In the genomic region with DNA sequence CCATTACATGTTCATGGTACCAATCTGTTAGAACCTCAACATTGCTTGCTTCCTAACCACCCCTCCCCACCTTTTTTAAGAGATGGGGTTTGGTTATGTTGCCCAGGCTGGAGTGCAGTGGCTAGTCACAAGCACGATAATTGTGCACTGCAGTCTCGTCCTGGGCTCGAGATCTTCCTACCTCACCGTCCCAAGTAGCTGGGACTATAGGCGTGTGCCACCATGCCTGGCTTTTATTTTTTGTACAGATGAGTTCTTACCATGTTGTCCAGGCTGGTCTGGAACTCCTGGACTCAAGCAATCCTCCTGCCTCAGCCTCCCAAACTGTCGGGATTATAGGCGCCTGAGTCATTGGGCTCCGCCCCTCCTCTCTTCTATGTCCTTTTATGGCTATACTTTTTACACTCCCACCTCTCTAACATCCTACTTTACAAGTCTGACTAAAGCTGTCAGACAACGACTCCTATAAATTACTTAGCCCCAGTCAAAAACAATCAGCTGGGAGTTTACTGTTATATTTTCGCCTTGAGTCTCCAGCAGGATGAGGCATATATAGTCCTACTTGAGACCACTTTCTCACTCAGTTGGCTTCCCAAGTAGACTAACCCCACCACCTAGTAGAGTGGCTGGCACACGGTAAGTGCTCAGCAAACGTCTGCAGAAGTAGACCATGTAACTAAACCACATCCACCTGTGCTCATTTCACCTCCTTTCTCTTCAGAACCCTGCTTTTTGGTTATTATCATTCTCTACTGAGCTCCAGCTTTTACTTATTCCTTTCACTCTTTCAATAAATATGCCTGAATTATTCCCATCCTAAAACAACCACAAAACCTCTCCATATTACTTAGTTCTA, we compare ENCODE assay signal across 1 cellular context.
TF ChIP-seq lines count a peak whose summit lies in the region.

No MANE protein-coding gene starts in this region.

TF ChIP-seq in H1, 55 proteins besides CTCF, POLR2A, EP300 and RAD21:
- TF ChIP-seq SRF (IDR thresholded peaks at IDR 0.05; ENCODE audit: low read depth, low read length) (peak; percentile 61; the same call in 1 of the 2 replicates), GABPA (IDR thresholded peaks at IDR 0.05; ENCODE audit: borderline replicate concordance, insufficient read depth, low read length) (no peak), POLR2AphosphoS5 (IDR thresholded peaks at IDR 0.05; ENCODE audit: low read depth, low read length) (0 out of 2 replicates have a peak, but pooled peaks have one; percentile 14), JUN (IDR thresholded peaks at IDR 0.05; ENCODE audit: low read depth, low read length) (no peak)
